ENCODE assay signal across 17 cellular contexts in genomic region chr13:41651413-41652068, GRCh38.
A peak's percentile ranks its signal among the peaks of the same experiment; 100 is the strongest.
DNase-seq lines count a peak whose midpoint lies in the region; ATAC-seq, FAIRE-seq and TF ChIP-seq lines count a peak whose summit lies in the region.
"Had no signal": no experiment of that assay in that cellular context is flagged by ENCODE, and none has a peak within 500 bp of the region (broad histone marks: within the 10 kb centered on the region; RNA-seq: fewer than 3 reads in every experiment).

No MANE protein-coding gene starts in this region.

- TF ChIP-seq EP300 in A549 (IDR thresholded peaks at IDR 0.05), result no peak

- intact Hi-C loops in activated CD4-positive, alpha-beta T cell treated with anti-CD3 and anti-CD28 coated beads, Interleukin-2, amount 10 ng/mL, durations not matched to agents 24 days and 14 days (cut with micrococcal nuclease), result loop anchor here (1.0 to 2.0 kb wide), 4 partner anchors 187 to 299 kb away; no protein-coding TSS in a partner anchor

- no peak for TF ChIP-seq POLR2A in A549 (IDR thresholded peaks at IDR 0.05; ENCODE audit: low read length)

- H3K27ac Mint-ChIP-seq in activated CD4-positive, alpha-beta T cell treated with anti-CD3 and anti-CD28 coated beads, Interleukin-2, amount 10 ng/mL, durations not matched to agents 24 days and 14 days, result no peak overlapping the region
- H3K27ac Mint-ChIP-seq: nephron progenitor cell had no signal

- no peaks in the 10 kb centered on the region for H3K9me3 ChIP-seq in A549
- H3K9me3 ChIP-seq in adipocyte (ENCODE audit: control insufficient read depth, low read length), result no peaks in the 10 kb centered on the region
- H3K9me3 ChIP-seq in lung (ENCODE audit: control insufficient read depth in 2 of 2, insufficient read depth in 1 of 2, low read length in 1 of 2), result no peaks in the 10 kb centered on the region
- H3K9me3 ChIP-seq: adrenal gland, thyroid gland had no signal

- no peaks in the 10 kb centered on the region for H3K27me3 Mint-ChIP-seq in activated CD4-positive, alpha-beta T cell treated with anti-CD3 and anti-CD28 coated beads, Interleukin-2, amount 10 ng/mL, durations not matched to agents 24 days and 14 days

- H3K4me2 ChIP-seq in A549, result no peak overlapping the region

- H3K27ac ChIP-seq in A549 (peak overlapping the region; percentile 4 to 26; a peak in 2 of 6 replicates), HL-60 (replicated peaks) (no peak overlapping the region), lung (ENCODE audit: low read depth in 1 of 2, low read length in 1 of 2) (peak overlapping the region; percentile 9 to 18)
- H3K27ac ChIP-seq: adrenal gland had no signal

- POLR2A ChIA-PET in A549 (lab: Yijun Ruan, JAX), result no interaction called here

- TF ChIP-seq RAD21 in A549 (conservative IDR thresholded peaks at IDR 0.05 in 1 of 2, IDR thresholded peaks at IDR 0.05 in 1 of 2), result no peak

- DNase-seq in A549 (ENCODE audit: low read depth in 1 of 2, low spot score in 1 of 2), result no peak
- DNase-seq in HL-60 (ENCODE audit: low read depth in 1 of 2, low spot score in 1 of 2), result peak; percentile 24 to 63
- DNase-seq in adipocyte (ENCODE audit: low read depth), result no peak
- DNase-seq in lung (ENCODE audit: low spot score), result no peak
- no peak for DNase-seq in superior temporal gyrus (ENCODE audit: extremely low spot score)
- DNase-seq in NCI-H2227 (lab: John Stamatoyannopoulos, UW; ENCODE audit: unreplicated experiment), result no peak
- no peak for DNase-seq in activated CD4-positive, alpha-beta T cell treated with anti-CD3 and anti-CD28 coated beads, Interleukin-2, amount 10 ng/mL, durations not matched to agents 24 days and 14 days
- DNase-seq: activated CD4-positive, alpha-beta T cell treated with anti-CD3 and anti-CD28 coated beads for 4 hours; activated effector memory CD4-positive, alpha-beta T cell treated with anti-CD3 and anti-CD28 coated beads, Interleukin-2, amount 50 U/mL, for 16 hours; adrenal gland; DND-41; GOT3; NCI-H1694; nephron progenitor cell; NK-92 treated with Interleukin-12 subunit alpha and Interleukin-12 subunit beta, amount 100 ng/mL, for 24 hours; thyroid gland had no signal

- FAIRE-seq in A549 (lab: Jason Lieb, UNC), result no peak

- H3K4me1 ChIP-seq in A549 (peaks cover 50% of the 10 kb centered on the region), adipocyte (ENCODE audit: control insufficient read depth, insufficient read depth, low read length) (peaks cover 25% of the 10 kb centered on the region), lung (ENCODE audit: control insufficient read depth in 2 of 2, insufficient read depth in 2 of 2, low read length in 2 of 2) (no peaks in the 10 kb centered on the region)

- H3K4me1 Mint-ChIP-seq in activated CD4-positive, alpha-beta T cell treated with anti-CD3 and anti-CD28 coated beads, Interleukin-2, amount 10 ng/mL, durations not matched to agents 24 days and 14 days, result peaks cover 11% of the 10 kb centered on the region

- H3K36me3 ChIP-seq in adipocyte (ENCODE audit: control insufficient read depth, insufficient read depth, low read length, severe bottlenecking), result no peaks in the 10 kb centered on the region
- H3K36me3 ChIP-seq in lung (ENCODE audit: control insufficient read depth in 2 of 2, insufficient read depth in 2 of 2, low read length in 2 of 2), result no peaks in the 10 kb centered on the region
- H3K36me3 ChIP-seq: adrenal gland, thyroid gland had no signal

- H3K9ac ChIP-seq in adipocyte (ENCODE audit: low read length), result peak overlapping the region; percentile 41

- H3K4me3 ChIP-seq in A549, result no peak overlapping the region
- H3K4me3 ChIP-seq in HL-60 (replicated peaks; ENCODE audit: insufficient read depth, low read length), result no peak overlapping the region
- no peak overlapping the region for H3K4me3 ChIP-seq in adipocyte (ENCODE audit: low read length)
- H3K4me3 ChIP-seq in lung, result no peak overlapping the region
- H3K4me3 ChIP-seq: adrenal gland, thyroid gland had no signal

- WGBS in A549 (ENCODE audit: missing lambda C conversion rate), result 100% methylated on average over 1 of the region's 1 CpG
- WGBS in lung, 2 donors, result 53 to 84% methylated on average over 1 of the region's 1 CpG

- H3K4me3 Mint-ChIP-seq in activated CD4-positive, alpha-beta T cell treated with anti-CD3 and anti-CD28 coated beads, Interleukin-2, amount 10 ng/mL, durations not matched to agents 24 days and 14 days, result no peak overlapping the region
- H3K4me3 Mint-ChIP-seq: nephron progenitor cell had no signal

- TF ChIP-seq CTCF in A549 (IDR thresholded peaks at IDR 0.05) (no peak), HL-60 (IDR thresholded peaks at IDR 0.05; ENCODE audit: insufficient read depth, low read length) (no peak), lung (IDR thresholded peaks at IDR 0.05; ENCODE audit: control extremely low read depth, extremely low read depth) (no peak)

- no peaks in the 10 kb centered on the region for H3K36me3 Mint-ChIP-seq in activated CD4-positive, alpha-beta T cell treated with anti-CD3 and anti-CD28 coated beads, Interleukin-2, amount 10 ng/mL, durations not matched to agents 24 days and 14 days (ENCODE audit: low read depth)

- ATAC-seq in A549, result no peak
- no peak for ATAC-seq in lung (ENCODE audit: insufficient read depth, low FRiP score)
- no peak for ATAC-seq in GM21737 (IDR thresholded peaks at IDR 0.05; ENCODE audit: unreplicated experiment)

- no peaks in the 10 kb centered on the region for H3K9me3 Mint-ChIP-seq in activated CD4-positive, alpha-beta T cell treated with anti-CD3 and anti-CD28 coated beads, Interleukin-2, amount 10 ng/mL, durations not matched to agents 24 days and 14 days

- CTCF ChIA-PET in A549 (lab: Yijun Ruan, JAX), result interaction anchor here (0.6 to 2.6 kb wide), 8 partner anchors 16 to 577 kb away, joined by 3 to 14 read pairs (median 3); no protein-coding TSS in a partner anchor

- H3K27me3 ChIP-seq in HL-60 (ENCODE audit: insufficient read depth, poor library complexity, severe bottlenecking) (no peaks in the 10 kb centered on the region), adipocyte (replicated peaks; ENCODE audit: control insufficient read depth, insufficient read depth, low read length) (no peaks in the 10 kb centered on the region), lung (ENCODE audit: control insufficient read depth, insufficient read depth) (no peaks in the 10 kb centered on the region)
- H3K27me3 ChIP-seq: adrenal gland, thyroid gland had no signal

TF ChIP-seq in A549, 52 proteins besides CTCF, POLR2A, EP300 and RAD21:
- TF ChIP-seq MYC (IDR thresholded peaks at IDR 0.05; ENCODE audit: borderline replicate concordance, low read length), result no peak
- TF ChIP-seq RARB (CRISPR knock-in tag; IDR thresholded peaks at IDR 0.05), result no peak
- TF ChIP-seq NR3C1 (IDR thresholded peaks at IDR 0.05), result no peak
- TF ChIP-seq ZFP36 (IDR thresholded peaks at IDR 0.05; ENCODE audit: borderline replicate concordance, partially characterized antibody), result no peak
- TF ChIP-seq CHD4 (IDR thresholded peaks at IDR 0.05; ENCODE audit: borderline replicate concordance), result no peak
- TF ChIP-seq JUN (IDR thresholded peaks at IDR 0.05), result no peak
- TF ChIP-seq ZSCAN20 (CRISPR knock-in tag; IDR thresholded peaks at IDR 0.05), result no peak
- TF ChIP-seq, protein P1, sequence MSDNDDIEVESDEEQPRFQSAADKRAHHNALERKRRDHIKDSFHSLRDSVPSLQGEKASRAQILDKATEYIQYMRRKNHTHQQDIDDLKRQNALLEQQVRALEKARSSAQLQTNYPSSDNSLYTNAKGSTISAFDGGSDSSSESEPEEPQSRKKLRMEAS (IDR thresholded peaks at IDR 0.05), result no peak
- no peak for TF ChIP-seq MAZ (IDR thresholded peaks at IDR 0.05; ENCODE audit: borderline replicate concordance, low read depth, low read length)
- TF ChIP-seq, protein P2, sequence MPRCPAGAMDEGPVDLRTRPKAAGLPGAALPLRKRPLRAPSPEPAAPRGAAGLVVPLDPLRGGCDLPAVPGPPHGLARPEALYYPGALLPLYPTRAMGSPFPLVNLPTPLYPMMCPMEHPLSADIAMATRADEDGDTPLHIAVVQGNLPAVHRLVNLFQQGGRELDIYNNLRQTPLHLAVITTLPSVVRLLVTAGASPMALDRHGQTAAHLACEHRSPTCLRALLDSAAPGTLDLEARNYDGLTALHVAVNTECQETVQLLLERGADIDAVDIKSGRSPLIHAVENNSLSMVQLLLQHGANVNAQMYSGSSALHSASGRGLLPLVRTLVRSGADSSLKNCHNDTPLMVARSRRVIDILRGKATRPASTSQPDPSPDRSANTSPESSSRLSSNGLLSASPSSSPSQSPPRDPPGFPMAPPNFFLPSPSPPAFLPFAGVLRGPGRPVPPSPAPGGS (IDR thresholded peaks at IDR 0.05), result no peak
- no peak for TF ChIP-seq FOSB (CRISPR knock-in tag; IDR thresholded peaks at IDR 0.05)
- TF ChIP-seq ESRRA (IDR thresholded peaks at IDR 0.05; ENCODE audit: borderline replicate concordance, low read length), result no peak
- TF ChIP-seq ZNF302 (CRISPR knock-in tag; IDR thresholded peaks at IDR 0.05), result no peak
- TF ChIP-seq, protein P3, sequence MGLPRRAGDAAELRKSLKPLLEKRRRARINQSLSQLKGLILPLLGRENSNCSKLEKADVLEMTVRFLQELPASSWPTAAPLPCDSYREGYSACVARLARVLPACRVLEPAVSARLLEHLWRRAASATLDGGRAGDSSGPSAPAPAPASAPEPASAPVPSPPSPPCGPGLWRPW (IDR thresholded peaks at IDR 0.05), result no peak
- no peak for TF ChIP-seq FOXS1 (CRISPR knock-in tag; IDR thresholded peaks at IDR 0.05)
- no peak for TF ChIP-seq RCOR1 (IDR thresholded peaks at IDR 0.05; ENCODE audit: low read depth, low read length)

Comparison
In these comparisons a context has a peak if more than half of its experiments do, and no peak if none do; other contexts are left out.
1. DNase-seq: peak in HL-60 (2 of 2); none in A549 (0 of 2), adipocyte (single experiment), lung (single experiment), superior temporal gyrus (single experiment), NCI-H2227 (single experiment) and activated CD4-positive, alpha-beta T cell treated with anti-CD3 and anti-CD28 coated beads, Interleukin-2, amount 10 ng/mL, durations not matched to agents 24 days and 14 days (single experiment).